ENCODE assay signal across 34 cellular contexts in the genomic region with DNA sequence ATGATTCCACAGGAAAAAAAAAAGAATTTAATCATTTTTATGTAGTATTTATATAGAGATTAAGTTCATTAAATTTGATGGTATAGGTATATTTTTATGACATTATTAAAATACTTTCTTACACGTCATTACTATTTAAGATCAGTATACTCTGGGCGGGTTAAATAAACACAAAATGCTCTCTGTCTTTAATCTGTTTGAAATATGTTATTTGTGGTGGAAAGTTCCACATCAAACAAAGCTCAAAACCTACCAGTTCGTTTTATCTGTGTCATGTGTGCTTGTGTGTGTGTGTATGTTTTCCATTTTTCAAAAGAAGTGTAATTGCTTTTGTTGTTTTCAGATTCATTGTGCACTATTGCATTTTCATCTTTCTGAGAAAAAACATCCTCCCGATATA.
"Had no signal": no experiment of that assay in that cellular context is flagged by ENCODE, and none has a peak within 500 bp of the region (broad histone marks: within the 10 kb centered on the region; RNA-seq: fewer than 3 reads in every experiment).

No MANE protein-coding gene starts in this region.

- H3K9me3 ChIP-seq: adrenal gland, body of pancreas, breast epithelium had no signal

- H3K27me3 Mint-ChIP-seq: activated CD4-positive, alpha-beta memory T cell treated with anti-CD3 and anti-CD28 coated beads, Interleukin-2, amount 10 ng/mL, durations not matched to agents 7 days and 5 days; activated CD4-positive, alpha-beta T cell treated with anti-CD3 and anti-CD28 coated beads for 36 hours; activated CD4-positive, alpha-beta T cell treated with anti-CD3 and anti-CD28 coated beads, Interleukin-2, amount 10 ng/mL, durations not matched to agents 7 days and 5 days; activated CD8-positive, alpha-beta memory T cell treated with anti-CD3 and anti-CD28 coated beads, Interleukin-2, amount 10 ng/mL, durations not matched to agents 7 days and 5 days; activated naive CD4-positive, alpha-beta T cell treated with anti-CD3 and anti-CD28 coated beads, Interleukin-2, amount 10 ng/mL, durations not matched to agents 7 days and 5 days; activated naive CD4-positive, alpha-beta T cell treated with anti-CD3 and anti-CD28 coated beads, Interleukin-2, amount 50 U/mL, for 24 hours; activated naive CD8-positive, alpha-beta T cell; activated T-cell treated with anti-CD3 and anti-CD28 coated beads, Interleukin-2, amount 50 U/mL, for 24 hours; T-cell; T-helper 17 cell had no signal

- H3K4me1 Mint-ChIP-seq: activated CD4-positive, alpha-beta memory T cell treated with anti-CD3 and anti-CD28 coated beads, Interleukin-2, amount 10 ng/mL, durations not matched to agents 7 days and 5 days; activated CD4-positive, alpha-beta T cell treated with anti-CD3 and anti-CD28 coated beads for 36 hours; activated CD4-positive, alpha-beta T cell treated with anti-CD3 and anti-CD28 coated beads, Interleukin-2, amount 10 ng/mL, durations not matched to agents 7 days and 5 days; activated CD8-positive, alpha-beta memory T cell treated with anti-CD3 and anti-CD28 coated beads, Interleukin-2, amount 10 ng/mL, durations not matched to agents 7 days and 5 days; activated naive CD4-positive, alpha-beta T cell treated with anti-CD3 and anti-CD28 coated beads, Interleukin-2, amount 10 ng/mL, durations not matched to agents 7 days and 5 days; activated naive CD4-positive, alpha-beta T cell treated with anti-CD3 and anti-CD28 coated beads, Interleukin-2, amount 50 U/mL, for 24 hours; T-cell; T-helper 17 cell had no signal

- H3K9me3 Mint-ChIP-seq: activated CD4-positive, alpha-beta memory T cell treated with anti-CD3 and anti-CD28 coated beads, Interleukin-2, amount 10 ng/mL, durations not matched to agents 7 days and 5 days; activated CD4-positive, alpha-beta T cell treated with anti-CD3 and anti-CD28 coated beads, Interleukin-2, amount 10 ng/mL, durations not matched to agents 7 days and 5 days; activated naive CD4-positive, alpha-beta T cell treated with anti-CD3 and anti-CD28 coated beads, Interleukin-2, amount 10 ng/mL, durations not matched to agents 7 days and 5 days; activated naive CD4-positive, alpha-beta T cell treated with anti-CD3 and anti-CD28 coated beads, Interleukin-2, amount 50 U/mL, for 24 hours; activated T-cell treated with anti-CD3 and anti-CD28 coated beads, Interleukin-2, amount 50 U/mL, for 24 hours; activated T-helper 2 cell treated with anti-CD3 and anti-CD28 coated beads, Interferon-gamma antibody, Interleukin-2, Interleukin-4, amounts not matched to agents 10 μg/mL and 5 μg/mL and 100 μg/mL, durations not matched to agents 14 hours and 24 hours and 36 hours; T-cell; T-helper 2 cell treated with Interferon-gamma antibody and Interleukin-4, amounts not matched to agents 5 μg/mL and 100 μg/mL, for 36 hours had no signal

- H3K27ac ChIP-seq: adrenal gland, body of pancreas, brain microvascular endothelial cell, breast epithelium had no signal

- H3K27ac Mint-ChIP-seq: activated CD4-positive, alpha-beta memory T cell treated with anti-CD3 and anti-CD28 coated beads, Interleukin-2, amount 10 ng/mL, durations not matched to agents 7 days and 5 days; activated CD4-positive, alpha-beta T cell treated with anti-CD3 and anti-CD28 coated beads for 36 hours; activated CD4-positive, alpha-beta T cell treated with anti-CD3 and anti-CD28 coated beads, Interleukin-2, amount 10 ng/mL, durations not matched to agents 7 days and 5 days; activated CD8-positive, alpha-beta memory T cell treated with anti-CD3 and anti-CD28 coated beads, Interleukin-2, amount 10 ng/mL, durations not matched to agents 7 days and 5 days; activated CD8-positive, alpha-beta T cell treated with anti-CD3 and anti-CD28 coated beads, Interleukin-2, amount 10 ng/mL, durations not matched to agents 7 days and 5 days; activated naive CD4-positive, alpha-beta T cell treated with anti-CD3 and anti-CD28 coated beads, Interleukin-2, amount 10 ng/mL, durations not matched to agents 7 days and 5 days; activated naive CD4-positive, alpha-beta T cell treated with anti-CD3 and anti-CD28 coated beads, Interleukin-2, amount 50 U/mL, for 24 hours; activated naive CD8-positive, alpha-beta T cell; activated T-cell treated with anti-CD3 and anti-CD28 coated beads, Interleukin-2, amount 50 U/mL, for 24 hours; activated T-helper 2 cell treated with anti-CD3 and anti-CD28 coated beads, Interferon-gamma antibody, Interleukin-2, Interleukin-4, amounts not matched to agents 10 μg/mL and 5 μg/mL and 100 μg/mL, durations not matched to agents 14 hours and 24 hours and 36 hours; T-cell; T-helper 17 cell; T-helper 2 cell treated with Interferon-gamma antibody and Interleukin-4, amounts not matched to agents 5 μg/mL and 100 μg/mL, for 36 hours had no signal

- FAIRE-seq: astrocyte, TTC549 had no signal

- DNase-seq: activated CD4-positive, alpha-beta memory T cell treated with anti-CD3 and anti-CD28 coated beads, Interleukin-2, amount 10 ng/mL, durations not matched to agents 7 days and 5 days; activated CD4-positive, alpha-beta T cell treated with anti-CD3 and anti-CD28 coated beads for 1 hour; activated CD4-positive, alpha-beta T cell treated with anti-CD3 and anti-CD28 coated beads for 36 hours; activated CD4-positive, alpha-beta T cell treated with anti-CD3 and anti-CD28 coated beads for 48 hours; activated CD4-positive, alpha-beta T cell treated with anti-CD3 and anti-CD28 coated beads, Interleukin-2, amount 10 ng/mL, durations not matched to agents 7 days and 5 days; activated CD4-positive, alpha-beta T cell treated with anti-CD3 and anti-CD28 coated beads, Interleukin-2, amount 50 U/mL, for 48 hours; activated CD4-positive, CD25-positive, alpha-beta regulatory T cell; activated CD8-positive, alpha-beta memory T cell treated with anti-CD3 and anti-CD28 coated beads for 24 hours; activated CD8-positive, alpha-beta memory T cell treated with anti-CD3 and anti-CD28 coated beads, Interleukin-2, amount 10 ng/mL, durations not matched to agents 7 days and 5 days; activated CD8-positive, alpha-beta memory T cell treated with anti-CD3 and anti-CD28 coated beads, Interleukin-2, amount 50 U/mL, for 48 hours; activated CD8-positive, alpha-beta T cell treated with anti-CD3 and anti-CD28 coated beads, Interleukin-2, amount 10 ng/mL, durations not matched to agents 7 days and 5 days; activated effector memory CD4-positive, alpha-beta T cell treated with Interleukin-2 at 50 U/mL for 16 hours; activated gamma-delta T cell; activated naive CD4-positive, alpha-beta T cell treated with anti-CD3 and anti-CD28 coated beads, Interleukin-2, amount 10 ng/mL, durations not matched to agents 7 days and 5 days; activated naive CD4-positive, alpha-beta T cell treated with Interleukin-2 at 50 U/mL for 16 hours; activated T-cell treated with anti-CD3 and anti-CD28 coated beads, Interleukin-2, amount 50 U/mL, for 24 hours; activated T-cell treated with anti-CD3 and anti-CD28 coated beads, Interleukin-2, amount 50 U/mL, for 48 hours; adrenal gland; amniotic stem cell; aorta; body of pancreas; brain microvascular endothelial cell; central memory CD4-positive, alpha-beta T cell; T-cell; T-helper 17 cell; T-helper 9 cell had no signal

- H3K36me3 ChIP-seq: adrenal gland, brain microvascular endothelial cell, breast epithelium had no signal

- H3K27me3 ChIP-seq: adrenal gland, body of pancreas, brain microvascular endothelial cell, breast epithelium had no signal

- ATAC-seq: activated CD4-positive, alpha-beta T cell treated with anti-CD3 and anti-CD28 coated beads for 36 hours; activated CD4-positive, CD25-positive, alpha-beta regulatory T cell treated with anti-CD3 and anti-CD28 coated beads, Interleukin-2, amount 50 U/mL, for 24 hours; activated CD8-positive, alpha-beta memory T cell treated with anti-CD3 and anti-CD28 coated beads, Interleukin-2, amount 10 ng/mL, durations not matched to agents 7 days and 5 days; activated CD8-positive, alpha-beta T cell treated with anti-CD3 and anti-CD28 coated beads, Interleukin-2, amount 10 ng/mL, durations not matched to agents 7 days and 5 days; body of pancreas; T-cell; T-helper 17 cell had no signal

- H3K4me3 ChIP-seq: adrenal gland, body of pancreas, breast epithelium had no signal

- H3K4me1 ChIP-seq: adrenal gland, body of pancreas, breast epithelium had no signal

- H3K4me3 Mint-ChIP-seq: activated CD4-positive, alpha-beta memory T cell treated with anti-CD3 and anti-CD28 coated beads, Interleukin-2, amount 10 ng/mL, durations not matched to agents 7 days and 5 days; activated CD4-positive, alpha-beta T cell treated with anti-CD3 and anti-CD28 coated beads for 36 hours; activated CD4-positive, alpha-beta T cell treated with anti-CD3 and anti-CD28 coated beads, Interleukin-2, amount 10 ng/mL, durations not matched to agents 7 days and 5 days; activated CD8-positive, alpha-beta memory T cell treated with anti-CD3 and anti-CD28 coated beads, Interleukin-2, amount 10 ng/mL, durations not matched to agents 7 days and 5 days; activated CD8-positive, alpha-beta T cell treated with anti-CD3 and anti-CD28 coated beads, Interleukin-2, amount 10 ng/mL, durations not matched to agents 7 days and 5 days; activated naive CD4-positive, alpha-beta T cell treated with anti-CD3 and anti-CD28 coated beads, Interleukin-2, amount 10 ng/mL, durations not matched to agents 7 days and 5 days; activated naive CD4-positive, alpha-beta T cell treated with anti-CD3 and anti-CD28 coated beads, Interleukin-2, amount 50 U/mL, for 24 hours; activated naive CD8-positive, alpha-beta T cell; activated T-cell treated with anti-CD3 and anti-CD28 coated beads, Interleukin-2, amount 50 U/mL, for 24 hours; T-cell; T-helper 17 cell; T-helper 2 cell treated with Interferon-gamma antibody and Interleukin-4, amounts not matched to agents 5 μg/mL and 100 μg/mL, for 36 hours had no signal

- H3K36me3 Mint-ChIP-seq: activated CD8-positive, alpha-beta memory T cell treated with anti-CD3 and anti-CD28 coated beads, Interleukin-2, amount 10 ng/mL, durations not matched to agents 7 days and 5 days; activated naive CD4-positive, alpha-beta T cell treated with anti-CD3 and anti-CD28 coated beads, Interleukin-2, amount 10 ng/mL, durations not matched to agents 7 days and 5 days; activated naive CD4-positive, alpha-beta T cell treated with anti-CD3 and anti-CD28 coated beads, Interleukin-2, amount 50 U/mL, for 24 hours; activated naive CD8-positive, alpha-beta T cell; T-cell had no signal
